Comparison of ENCODE assay signal across 11 cellular contexts in the genomic region with DNA sequence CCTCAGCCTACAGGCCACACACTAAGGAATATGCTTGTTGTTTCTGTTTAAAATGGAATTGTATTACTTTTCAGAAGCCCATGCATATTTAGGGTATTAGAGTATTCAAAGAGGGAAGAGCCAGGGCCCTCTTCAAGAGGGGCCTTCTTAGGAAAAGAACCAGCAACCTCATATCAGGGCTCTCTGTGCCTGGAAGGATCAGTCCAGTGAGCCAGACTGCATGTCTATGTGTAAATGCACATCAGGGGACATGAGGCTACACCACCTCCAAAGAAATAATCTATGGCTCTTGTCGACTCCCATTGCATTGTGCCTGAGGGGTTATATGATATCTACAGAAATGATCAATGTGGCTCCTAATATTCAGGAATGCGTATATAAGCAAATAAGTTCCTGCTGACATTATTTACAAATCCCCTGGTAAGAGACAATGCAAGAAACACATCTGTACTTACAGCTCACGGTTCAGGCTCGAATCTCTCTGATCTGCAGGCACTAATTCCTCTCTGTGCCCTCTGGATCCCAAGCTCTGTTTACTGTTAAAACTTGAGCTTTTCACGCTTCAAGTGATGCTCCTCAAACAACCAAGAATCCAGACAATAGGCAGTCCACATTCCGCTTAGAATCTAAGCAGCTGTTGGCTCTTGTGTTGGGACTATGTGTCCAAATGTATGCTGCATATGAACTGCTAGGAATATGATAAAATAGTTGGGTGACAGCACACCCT.
DNase-seq lines count a peak whose midpoint lies in the region; ATAC-seq, FAIRE-seq and TF ChIP-seq lines count a peak whose summit lies in the region.
"Had no signal": no experiment of that assay in that cellular context is flagged by ENCODE, and none has a peak within 500 bp of the region (broad histone marks: within the 10 kb centered on the region; RNA-seq: fewer than 3 reads in every experiment).

No MANE protein-coding gene starts in this region.

- peaks cover 4% of the 10 kb centered on the region for H3K36me3 Mint-ChIP-seq in activated CD8-positive, alpha-beta memory T cell treated with anti-CD3 and anti-CD28 coated beads, Interleukin-2, amount 10 ng/mL, durations not matched to agents 7 days and 5 days
- H3K36me3 Mint-ChIP-seq in T-helper 17 cell (ENCODE audit: low read depth), result no peaks in the 10 kb centered on the region
- H3K36me3 Mint-ChIP-seq: brain had no signal

- no peaks in the 10 kb centered on the region for H3K79me2 ChIP-seq in hepatocyte

- H3K4me2 ChIP-seq in hepatocyte (no peak overlapping the region), neuronal stem cell (ENCODE audit: insufficient read depth, low read length, poor library complexity, severe bottlenecking) (no peak overlapping the region)

- no peaks in the 10 kb centered on the region for H3K27me3 Mint-ChIP-seq in activated CD8-positive, alpha-beta memory T cell treated with anti-CD3 and anti-CD28 coated beads, Interleukin-2, amount 10 ng/mL, durations not matched to agents 7 days and 5 days
- H3K27me3 Mint-ChIP-seq in T-helper 17 cell, result no peaks in the 10 kb centered on the region
- H3K27me3 Mint-ChIP-seq: brain had no signal

- peak overlapping the region; percentile 99 for H3K27ac Mint-ChIP-seq in activated CD8-positive, alpha-beta memory T cell treated with anti-CD3 and anti-CD28 coated beads, Interleukin-2, amount 10 ng/mL, durations not matched to agents 7 days and 5 days
- H3K27ac Mint-ChIP-seq in T-helper 17 cell, result peak overlapping the region; percentile 94

- no peak overlapping the region for H2BK120ac ChIP-seq in neuronal stem cell (ENCODE audit: low read depth, low read length)

- H2BK12ac ChIP-seq in neuronal stem cell (ENCODE audit: low read length), result no peak overlapping the region

- no peak for ATAC-seq in activated CD8-positive, alpha-beta memory T cell treated with anti-CD3 and anti-CD28 coated beads, Interleukin-2, amount 10 ng/mL, durations not matched to agents 7 days and 5 days
- no peak for ATAC-seq in T-helper 17 cell

- no peaks in the 10 kb centered on the region for H3K9me2 ChIP-seq in hepatocyte (replicated peaks; ENCODE audit: insufficient read depth)

- no peaks in the 10 kb centered on the region for H4K20me1 ChIP-seq in hepatocyte (ENCODE audit: insufficient read depth, poor library complexity, severe bottlenecking)

- no peak overlapping the region for H3K18ac ChIP-seq in neuronal stem cell (ENCODE audit: low read length)

- H3K27me3 ChIP-seq in hepatocyte (no peaks in the 10 kb centered on the region), suprapubic skin (no peaks in the 10 kb centered on the region), neuronal stem cell (ENCODE audit: control insufficient read depth in 3 of 3, insufficient read depth in 3 of 3, low read depth in 1 of 3, low read length in 3 of 3) (no peaks in the 10 kb centered on the region)

- no peak overlapping the region for H3K9ac ChIP-seq in neuronal stem cell (ENCODE audit: low read depth, low read length, poor library complexity)

- H3K27ac ChIP-seq in hepatocyte (peak overlapping the region; percentile 81), suprapubic skin (peak overlapping the region; percentile 59), neuronal stem cell (replicated peaks; ENCODE audit: low read length) (no peak overlapping the region)

- H3K79me1 ChIP-seq in neuronal stem cell (ENCODE audit: low read depth, low read length), result no peaks in the 10 kb centered on the region

- peaks cover 52% of the 10 kb centered on the region for H3K4me1 Mint-ChIP-seq in activated CD8-positive, alpha-beta memory T cell treated with anti-CD3 and anti-CD28 coated beads, Interleukin-2, amount 10 ng/mL, durations not matched to agents 7 days and 5 days
- peaks cover 23% of the 10 kb centered on the region for H3K4me1 Mint-ChIP-seq in T-helper 17 cell

- H3K4me3 ChIP-seq in hepatocyte, result no peak overlapping the region
- no peak overlapping the region for H3K4me3 ChIP-seq in suprapubic skin
- H3K4me3 ChIP-seq in neuronal stem cell (ENCODE audit: low read length in 2 of 2), result no peak overlapping the region

- no peak for FAIRE-seq in HTR-8/SVneo (lab: Jason Lieb, UNC)

- WGBS in hepatocyte (ENCODE audit: low lambda C conversion rate, missing lambda C conversion rate), result 52% methylated on average over 6 of the region's 6 CpGs
- WGBS in suprapubic skin, result 85% methylated on average over 6 of the region's 6 CpGs
- WGBS in neuronal stem cell (ENCODE audit: extremely low coverage in 2 of 2, insufficient read length in 2 of 2, insufficient replicate concordance in 1 of 2), 2 donors, result no CpG with 5 or more reads among the region's 6 CpGs

- no peak overlapping the region for H4K8ac ChIP-seq in neuronal stem cell (ENCODE audit: low read depth, low read length)

- H4K91ac ChIP-seq in neuronal stem cell (ENCODE audit: low read depth, low read length, poor library complexity), result no peak overlapping the region

- H2BK15ac ChIP-seq in neuronal stem cell (ENCODE audit: low read length), result no peak overlapping the region

- H2AK5ac ChIP-seq in neuronal stem cell (ENCODE audit: low read depth, low read length), result no peak overlapping the region

- no peak overlapping the region for H3K23ac ChIP-seq in neuronal stem cell (ENCODE audit: low read depth, low read length, poor library complexity)

- H2BK5ac ChIP-seq in neuronal stem cell (ENCODE audit: low read length), result no peak overlapping the region

- H3K36me3 ChIP-seq in hepatocyte (replicated peaks; ENCODE audit: insufficient read depth, low read depth), result no peaks in the 10 kb centered on the region
- no peaks in the 10 kb centered on the region for H3K36me3 ChIP-seq in suprapubic skin
- no peaks in the 10 kb centered on the region for H3K36me3 ChIP-seq in neuronal stem cell (replicated peaks in 1 of 2; ENCODE audit: control insufficient read depth in 2 of 2, insufficient read depth in 2 of 2, low read length in 2 of 2)

- no peak for TF ChIP-seq POLR2A in suprapubic skin (IDR thresholded peaks at IDR 0.05)

- H3K4me3 Mint-ChIP-seq in activated CD8-positive, alpha-beta memory T cell treated with anti-CD3 and anti-CD28 coated beads, Interleukin-2, amount 10 ng/mL, durations not matched to agents 7 days and 5 days, result peak overlapping the region; percentile 11
- peak overlapping the region; percentile 83 for H3K4me3 Mint-ChIP-seq in T-helper 17 cell
- H3K4me3 Mint-ChIP-seq: brain had no signal

- CTCF ChIA-PET in activated CD8-positive, alpha-beta memory T cell treated with anti-CD3 and anti-CD28 coated beads, Interleukin-2, amount 10 ng/mL, durations not matched to agents 7 days and 5 days (lab: Charles Lee), result interaction anchor here (1.3 kb wide), 1 partner anchor 38 kb away, joined by 8 read pairs; no protein-coding TSS in a partner anchor

- no peak overlapping the region for H3K14ac ChIP-seq in neuronal stem cell (ENCODE audit: low read length)

- no peak for TF ChIP-seq EP300 in suprapubic skin (IDR thresholded peaks at IDR 0.05)

- H3K9me3 ChIP-seq in T-helper 17 cell (ENCODE audit: control insufficient read depth, low read length, poor library complexity, severe bottlenecking) (no peaks in the 10 kb centered on the region), hepatocyte (ENCODE audit: low read depth) (no peaks in the 10 kb centered on the region), suprapubic skin (no peaks in the 10 kb centered on the region), neuronal stem cell (replicated peaks in 1 of 2; ENCODE audit: control insufficient read depth in 2 of 2, insufficient read depth in 1 of 2, low read depth in 1 of 2, low read length in 2 of 2) (no peaks in the 10 kb centered on the region)

- peak; percentile 38 for DNase-seq in activated CD8-positive, alpha-beta memory T cell treated with anti-CD3 and anti-CD28 coated beads, Interleukin-2, amount 10 ng/mL, durations not matched to agents 7 days and 5 days
- no peak for DNase-seq in activated CD8-positive, alpha-beta memory T cell treated with anti-CD3 and anti-CD28 coated beads for 24 hours
- no peak for DNase-seq in T-helper 17 cell
- no peak for DNase-seq in hepatocyte (ENCODE audit: low spot score)
- DNase-seq in suprapubic skin (ENCODE audit: low spot score in 2 of 2), result no peak
- DNase-seq in neuronal stem cell (ENCODE audit: low spot score), result no peak
- DNase-seq in activated CD4-positive, CD25-positive, alpha-beta regulatory T cell (lab: John Stamatoyannopoulos, UW), result no peak
- no peak for DNase-seq in HTR-8/SVneo (ENCODE audit: insufficient read length, low spot score)
- DNase-seq: kidney glomerular epithelial cell, NCI-H2029 had no signal

- H3K4me1 ChIP-seq in hepatocyte (ENCODE audit: insufficient read depth), result peaks cover 20% of the 10 kb centered on the region
- peaks cover 5% of the 10 kb centered on the region for H3K4me1 ChIP-seq in suprapubic skin
- peaks cover 8 to 10% of the 10 kb centered on the region in 2 donors for H3K4me1 ChIP-seq in neuronal stem cell (ENCODE audit: control insufficient read depth in 2 of 2, insufficient read depth in 1 of 2, low read depth in 1 of 2, low read length in 2 of 2)

- H2AFZ ChIP-seq in hepatocyte (no peak overlapping the region), neuronal stem cell (ENCODE audit: low read length) (no peak overlapping the region)

- TF ChIP-seq CTCF in hepatocyte (IDR thresholded peaks at IDR 0.05; ENCODE audit: poor library complexity), result no peak
- TF ChIP-seq CTCF in suprapubic skin (IDR thresholded peaks at IDR 0.05), result no peak

- H3K9me3 Mint-ChIP-seq in activated CD8-positive, alpha-beta memory T cell treated with anti-CD3 and anti-CD28 coated beads, Interleukin-2, amount 10 ng/mL, durations not matched to agents 7 days and 5 days (ENCODE audit: low read depth), result no peaks in the 10 kb centered on the region
- H3K9me3 Mint-ChIP-seq: brain had no signal

- H3K4ac ChIP-seq in neuronal stem cell (ENCODE audit: low read length), result no peak overlapping the region
